ENCODE assay signal across 1 cellular context in genomic region chr17:42407289-42407836, GRCh38.
A peak's percentile ranks its signal among the peaks of the same experiment; 100 is the strongest.
TF ChIP-seq lines count a peak whose summit lies in the region.

No MANE protein-coding gene starts in this region.

TF ChIP-seq in K562, 482 proteins besides CTCF, POLR2A, EP300 and RAD21 (continued from another document):
- TF ChIP-seq ZNF609 (CRISPR knock-in tag; IDR thresholded peaks at IDR 0.05; ENCODE audit: borderline replicate concordance) (no peak), ELF4 (CRISPR knock-in tag; IDR thresholded peaks at IDR 0.05) (0 out of 2 replicates have a peak, but pooled peaks have one; percentile 20)
